ENCODE assay signal across 1 cellular context in genomic region chr16:11205065-11205699, GRCh38.
TF ChIP-seq lines count a peak whose summit lies in the region.

No MANE protein-coding gene starts in this region.

TF ChIP-seq in HepG2, 621 proteins besides CTCF, POLR2A, EP300 and RAD21 (continued from another document and continues in another):
- TF ChIP-seq NFAT5 (CRISPR knock-in tag; IDR thresholded peaks at IDR 0.05) = no peak
- TF ChIP-seq CEBPB (IDR thresholded peaks at IDR 0.05; ENCODE audit: borderline replicate concordance, low read depth, low read length) = no peak
- TF ChIP-seq ZNF747 (CRISPR knock-in tag; IDR thresholded peaks at IDR 0.05; ENCODE audit: borderline replicate concordance) = no peak
- TF ChIP-seq MXD3 (CRISPR knock-in tag; IDR thresholded peaks at IDR 0.05) = 0 out of 2 replicates have a peak, but pooled peaks have one; percentile 16
- no peak for TF ChIP-seq RFX1 (IDR thresholded peaks at IDR 0.05)
- no peak for TF ChIP-seq ZNF839 (CRISPR knock-in tag; IDR thresholded peaks at IDR 0.05; ENCODE audit: borderline replicate concordance)
- TF ChIP-seq PCBP2 (optimal IDR thresholded peaks at IDR 0.05; ENCODE audit: low read depth, low read length, poor library complexity, severe bottlenecking) = no peak
- TF ChIP-seq ZFYVE20 (CRISPR knock-in tag; IDR thresholded peaks at IDR 0.05; ENCODE audit: borderline replicate concordance, low read depth) = no peak
- TF ChIP-seq ZNF652 (CRISPR knock-in tag; IDR thresholded peaks at IDR 0.05; ENCODE audit: borderline replicate concordance, low read depth) = no peak
- TF ChIP-seq ARNT (IDR thresholded peaks at IDR 0.05) = no peak
- no peak for TF ChIP-seq GMEB2 (CRISPR knock-in tag; IDR thresholded peaks at IDR 0.05; ENCODE audit: low read depth)
- TF ChIP-seq ZNF501 (CRISPR knock-in tag; IDR thresholded peaks at IDR 0.05) = no peak
- TF ChIP-seq ZNF790 (CRISPR knock-in tag; IDR thresholded peaks at IDR 0.05; ENCODE audit: borderline replicate concordance) = no peak
- TF ChIP-seq MED8 (CRISPR knock-in tag; IDR thresholded peaks at IDR 0.05; ENCODE audit: insufficient replicate concordance) = no peak
- no peak for TF ChIP-seq ATM (IDR thresholded peaks at IDR 0.05; ENCODE audit: borderline replicate concordance)
- 0 out of 2 replicates have a peak, but pooled peaks have one; percentile 12 for TF ChIP-seq IRF2 (CRISPR knock-in tag; IDR thresholded peaks at IDR 0.05)
- no peak for TF ChIP-seq EED (CRISPR knock-in tag; IDR thresholded peaks at IDR 0.05)
- TF ChIP-seq MNT (IDR thresholded peaks at IDR 0.05) = no peak
- TF ChIP-seq HOXA7 (CRISPR knock-in tag; IDR thresholded peaks at IDR 0.05) = no peak
- TF ChIP-seq ZBTB4 (CRISPR knock-in tag; IDR thresholded peaks at IDR 0.05; ENCODE audit: borderline replicate concordance) = 0 out of 2 replicates have a peak, but pooled peaks have one; percentile 11
- no peak for TF ChIP-seq CHD4 (IDR thresholded peaks at IDR 0.05; ENCODE audit: borderline replicate concordance, low read length)
- TF ChIP-seq ZNF800 (CRISPR knock-in tag; IDR thresholded peaks at IDR 0.05) = no peak
- TF ChIP-seq CCDC6 (CRISPR knock-in tag; IDR thresholded peaks at IDR 0.05) = no peak
- TF ChIP-seq ZMAT5 (CRISPR knock-in tag; IDR thresholded peaks at IDR 0.05; ENCODE audit: borderline replicate concordance, low read depth) = no peak
- TF ChIP-seq KDM3A (CRISPR knock-in tag; IDR thresholded peaks at IDR 0.05; ENCODE audit: low read depth) = no peak
- TF ChIP-seq KLF12 (CRISPR knock-in tag; IDR thresholded peaks at IDR 0.05; ENCODE audit: borderline replicate concordance) = no peak
- TF ChIP-seq LRRFIP1 (CRISPR knock-in tag; conservative IDR thresholded peaks at IDR 0.05) = no peak
- TF ChIP-seq DZIP1 (CRISPR knock-in tag; IDR thresholded peaks at IDR 0.05) = no peak
- peak; percentile 96 for TF ChIP-seq ZBTB33 (CRISPR knock-in tag; IDR thresholded peaks at IDR 0.05)
- no peak for TF ChIP-seq DPF2 (CRISPR knock-in tag; IDR thresholded peaks at IDR 0.05; ENCODE audit: borderline replicate concordance, low read depth)
- peak; percentile 88 for TF ChIP-seq ZNF629 (CRISPR knock-in tag; conservative IDR thresholded peaks at IDR 0.05)
- 0 out of 2 replicates have a peak, but pooled peaks have one; percentile 26 for TF ChIP-seq ZBTB7A (CRISPR knock-in tag; IDR thresholded peaks at IDR 0.05)
